1 cellular context compared by ENCODE assay signal in genomic region chr6:61887425-61887824, GRCh38.
TF ChIP-seq lines count a peak whose summit lies in the region.

No MANE protein-coding gene starts in this region.

TF ChIP-seq in GM23338, 12 proteins besides CTCF, POLR2A, EP300 and RAD21 (continued from another document):
- TF ChIP-seq EZH2phosphoT487 (IDR thresholded peaks at IDR 0.05; ENCODE audit: unreplicated experiment) (no peak), NANOG (IDR thresholded peaks at IDR 0.05; ENCODE audit: borderline replicate concordance) (no peak), CREB1 (CRISPR knock-in tag; IDR thresholded peaks at IDR 0.05; ENCODE audit: low read depth) (no peak), JUNB (IDR thresholded peaks at IDR 0.05; ENCODE audit: unreplicated experiment) (no peak)
TF ChIP-seq in GM23338: peak in this region for 0.
